ENCODE assay signal across 15 cellular contexts in genomic region chr7:117949232-117949631, GRCh38.
DNase-seq lines count a peak whose midpoint lies in the region; ATAC-seq and TF ChIP-seq lines count a peak whose summit lies in the region.
"Had no signal": no experiment of that assay in that cellular context is flagged by ENCODE, and none has a peak within 500 bp of the region (broad histone marks: within the 10 kb centered on the region; RNA-seq: fewer than 3 reads in every experiment).

No MANE protein-coding gene starts in this region.

- ATAC-seq in GM18502 (IDR thresholded peaks at IDR 0.05; ENCODE audit: poor library complexity, unreplicated experiment) = peak; percentile 49
- peak; percentile 79 for ATAC-seq in esophagus mucosa
- no peak for ATAC-seq in GM21717 (IDR thresholded peaks at IDR 0.05; ENCODE audit: unreplicated experiment)
- ATAC-seq: activated CD8-positive, alpha-beta T cell treated with anti-CD3 and anti-CD28 coated beads, Interleukin-2, amount 10 ng/mL, durations not matched to agents 7 days and 5 days had no signal

- no peak for DNase-seq in A673 (ENCODE audit: low spot score)
- DNase-seq in OCI-M1 (lab: John Stamatoyannopoulos, UW) = peak; percentile 30
- DNase-seq in NCI-H345 (lab: John Stamatoyannopoulos, UW) = no peak
- DNase-seq in NCI-H2029 (lab: John Stamatoyannopoulos, UW) = no peak
- no peak for DNase-seq in MV-4-11 (lab: John Stamatoyannopoulos, UW)
- DNase-seq: activated CD8-positive, alpha-beta T cell treated with anti-CD3 and anti-CD28 coated beads, Interleukin-2, amount 10 ng/mL, durations not matched to agents 7 days and 5 days; activated naive CD4-positive, alpha-beta T cell treated with anti-CD3 and anti-CD28 coated beads for 36 hours; AML-193; EL; NCI-H446; T-helper 9 cell had no signal

- POLR2A ChIA-PET in A673 (lab: Charles Lee; ENCODE audit: low non-redundant PET) = no interaction called here

- CTCF ChIA-PET in A673 (lab: Charles Lee) = no interaction called here

- BruUV-seq in A673 (replicated peaks; lab: Mats Ljungman, UMichigan) = no TSS peak

- H3K4me1 ChIP-seq in A673 (ENCODE audit: insufficient read depth, low read length, poor library complexity, severe bottlenecking) = no peaks in the 10 kb centered on the region
- H3K4me1 ChIP-seq: prostate gland had no signal

- intact Hi-C loops in A673 (cut with micrococcal nuclease; ENCODE audit: unreplicated experiment) = loop anchor here (5.0 to 10.0 kb wide), 2 partner anchors 72 to 194 kb away; no protein-coding TSS in a partner anchor

- no peaks in the 10 kb centered on the region for H3K27me3 ChIP-seq in A673 (replicated peaks; ENCODE audit: insufficient read depth, low read depth, low read length, poor library complexity)

- 0 out of 2 replicates have a peak, but pooled peaks have one; percentile 17 for TF ChIP-seq CTCF in A673 (conservative IDR thresholded peaks at IDR 0.05; ENCODE audit: low read depth, low read length)

- H3K4me3 ChIP-seq in A673 (ENCODE audit: low read depth, low read length, poor library complexity, severe bottlenecking) = no peak overlapping the region
- H3K4me3 ChIP-seq: prostate gland had no signal

- H3K36me3 ChIP-seq in A673 (ENCODE audit: insufficient read depth, low read length, poor library complexity, severe bottlenecking) = no peaks in the 10 kb centered on the region
- H3K36me3 ChIP-seq: prostate gland had no signal

- no peaks in the 10 kb centered on the region for H3K9me3 ChIP-seq in A673 (ENCODE audit: low read depth, low read length, poor library complexity, severe bottlenecking)
- H3K9me3 ChIP-seq: prostate gland had no signal

- H3K27ac ChIP-seq in A673 (ENCODE audit: low read depth, low read length, poor library complexity, severe bottlenecking) = no peak overlapping the region
- H3K27ac ChIP-seq: prostate gland had no signal
